In the genomic region with DNA sequence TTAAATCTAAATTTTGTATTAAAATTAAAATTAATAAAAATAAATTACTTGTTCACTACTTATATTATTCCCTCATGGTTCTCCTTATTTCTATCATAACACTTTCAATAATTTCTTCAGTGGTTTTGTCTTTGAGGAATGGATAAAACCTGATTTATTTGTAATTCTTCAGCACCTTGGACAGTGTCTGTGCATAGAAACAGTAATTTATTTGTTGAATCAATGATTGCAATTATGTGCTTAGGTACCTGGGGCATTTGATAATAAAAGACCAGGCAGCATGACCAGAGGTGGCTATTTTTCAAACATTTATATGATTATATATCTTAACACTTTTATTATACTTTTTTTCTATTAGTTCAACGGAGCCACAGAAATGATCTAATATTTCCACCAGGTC, we compare ENCODE assay signal across 1 cellular context.
A peak's percentile ranks its signal among the peaks of the same experiment; 100 is the strongest.
TF ChIP-seq lines count a peak whose summit lies in the region.

No MANE protein-coding gene starts in this region.

TF ChIP-seq in HCT116, 20 proteins besides CTCF, POLR2A, EP300 and RAD21:
- TF ChIP-seq YY1 (IDR thresholded peaks at IDR 0.05; ENCODE audit: extremely low read depth, insufficient replicate concordance, low read depth, low read length) (no peak), CEBPB (IDR thresholded peaks at IDR 0.05; ENCODE audit: low read depth) (no peak), JUND (IDR thresholded peaks at IDR 0.05) (no peak), TCF7L2 (IDR thresholded peaks at IDR 0.05; ENCODE audit: borderline replicate concordance, extremely low read depth, insufficient read depth, insufficient read length) (no peak), SP1 (IDR thresholded peaks at IDR 0.05; ENCODE audit: low read depth) (no peak)
- TF ChIP-seq, protein P1, sequence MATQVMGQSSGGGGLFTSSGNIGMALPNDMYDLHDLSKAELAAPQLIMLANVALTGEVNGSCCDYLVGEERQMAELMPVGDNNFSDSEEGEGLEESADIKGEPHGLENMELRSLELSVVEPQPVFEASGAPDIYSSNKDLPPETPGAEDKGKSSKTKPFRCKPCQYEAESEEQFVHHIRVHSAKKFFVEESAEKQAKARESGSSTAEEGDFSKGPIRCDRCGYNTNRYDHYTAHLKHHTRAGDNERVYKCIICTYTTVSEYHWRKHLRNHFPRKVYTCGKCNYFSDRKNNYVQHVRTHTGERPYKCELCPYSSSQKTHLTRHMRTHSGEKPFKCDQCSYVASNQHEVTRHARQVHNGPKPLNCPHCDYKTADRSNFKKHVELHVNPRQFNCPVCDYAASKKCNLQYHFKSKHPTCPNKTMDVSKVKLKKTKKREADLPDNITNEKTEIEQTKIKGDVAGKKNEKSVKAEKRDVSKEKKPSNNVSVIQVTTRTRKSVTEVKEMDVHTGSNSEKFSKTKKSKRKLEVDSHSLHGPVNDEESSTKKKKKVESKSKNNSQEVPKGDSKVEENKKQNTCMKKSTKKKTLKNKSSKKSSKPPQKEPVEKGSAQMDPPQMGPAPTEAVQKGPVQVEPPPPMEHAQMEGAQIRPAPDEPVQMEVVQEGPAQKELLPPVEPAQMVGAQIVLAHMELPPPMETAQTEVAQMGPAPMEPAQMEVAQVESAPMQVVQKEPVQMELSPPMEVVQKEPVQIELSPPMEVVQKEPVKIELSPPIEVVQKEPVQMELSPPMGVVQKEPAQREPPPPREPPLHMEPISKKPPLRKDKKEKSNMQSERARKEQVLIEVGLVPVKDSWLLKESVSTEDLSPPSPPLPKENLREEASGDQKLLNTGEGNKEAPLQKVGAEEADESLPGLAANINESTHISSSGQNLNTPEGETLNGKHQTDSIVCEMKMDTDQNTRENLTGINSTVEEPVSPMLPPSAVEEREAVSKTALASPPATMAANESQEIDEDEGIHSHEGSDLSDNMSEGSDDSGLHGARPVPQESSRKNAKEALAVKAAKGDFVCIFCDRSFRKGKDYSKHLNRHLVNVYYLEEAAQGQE (IDR thresholded peaks at IDR 0.05; ENCODE audit: low read depth), result peak; percentile 61
